8 cellular contexts compared by ENCODE assay signal in the genomic region with DNA sequence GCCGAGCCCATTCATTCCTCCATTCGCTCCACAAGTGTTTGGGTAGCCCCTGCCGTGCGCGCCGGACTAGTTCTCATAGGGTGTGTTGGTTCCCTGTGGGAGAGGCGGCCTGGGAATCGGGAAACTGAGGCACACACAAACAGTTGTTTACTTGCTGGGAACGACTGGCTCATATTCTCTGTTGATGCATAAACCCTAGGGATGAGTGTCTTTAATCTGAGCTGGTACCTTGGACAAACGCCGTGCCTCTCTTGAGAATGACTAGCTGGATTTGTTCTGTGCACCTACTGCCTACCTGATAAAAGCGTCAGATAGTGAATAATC. TPM values are rescaled to one million over a fixed set of nuclear protein-coding genes. Genes with fewer than 3 reads are reported as not detected.
A peak's percentile ranks its signal among the peaks of the same experiment; 100 is the strongest.
DNase-seq lines count a peak whose midpoint lies in the region; ATAC-seq, FAIRE-seq and TF ChIP-seq lines count a peak whose summit lies in the region.

No MANE protein-coding gene starts in this region.

- no peaks in the 10 kb centered on the region for H3K27me3 ChIP-seq in bronchial epithelial cell (ENCODE audit: control insufficient read depth, insufficient read depth, low read length)
- H3K27me3 ChIP-seq in thyroid gland = no peaks in the 10 kb centered on the region

- CTCF ChIA-PET in activated CD4-positive, alpha-beta T cell treated with anti-CD3 and anti-CD28 coated beads, Interleukin-2, amount 10 ng/mL, durations not matched to agents 7 days and 5 days (lab: Charles Lee) = interaction anchor here (0.8 to 3.8 kb wide), 8 partner anchors 8 to 134 kb away, joined by 3 to 13 read pairs (median 4); a partner anchor contains a TSS

- intact Hi-C loops in lower leg skin (cut with DNase I; ENCODE audit: low total_unique reads) (no loop called here), thyroid gland (cut with DNase I) (no loop called here)

- no peaks in the 10 kb centered on the region for H3K9me3 ChIP-seq in thyroid gland

- no peak for ATAC-seq in HG03342 (IDR thresholded peaks at IDR 0.05; ENCODE audit: unreplicated experiment)

- no peak for TF ChIP-seq CTCF in bronchial epithelial cell (IDR thresholded peaks at IDR 0.05; ENCODE audit: insufficient read depth, low read length, severe bottlenecking)
- no peak for TF ChIP-seq CTCF in lower leg skin (IDR thresholded peaks at IDR 0.05)
- no peak for TF ChIP-seq CTCF in thyroid gland (IDR thresholded peaks at IDR 0.05)

- DNase-seq in activated CD4-positive, alpha-beta T cell treated with anti-CD3 and anti-CD28 coated beads, Interleukin-2, amount 10 ng/mL, durations not matched to agents 7 days and 5 days = no peak
- no peak for DNase-seq in activated CD4-positive, alpha-beta T cell treated with anti-CD3 and anti-CD28 coated beads, Interleukin-2, amount 50 U/mL, for 4 hours
- DNase-seq in bronchial epithelial cell (ENCODE audit: low read depth) = no peak
- DNase-seq in lower leg skin (ENCODE audit: low spot score in 2 of 2) = peak in 1 of 2 donors; percentile 88
- no peak for DNase-seq in thyroid gland
- DNase-seq in UCSD-AML1 (lab: John Stamatoyannopoulos, UW; ENCODE audit: unreplicated experiment) = no peak
- DNase-seq in NCI-H748 treated with DMSO at 0.1 percent for 48 hours (lab: John Stamatoyannopoulos, UW) = no peak

- TF ChIP-seq POLR2A in lower leg skin (IDR thresholded peaks at IDR 0.05) = no peak
- no peak for TF ChIP-seq POLR2A in thyroid gland (IDR thresholded peaks at IDR 0.05)

- H3K4me1 ChIP-seq in thyroid gland = peaks cover 11 to 13% of the 10 kb centered on the region in 2 donors

- peak overlapping the region; percentile 78 for H3K4me3 Mint-ChIP-seq in activated CD4-positive, alpha-beta T cell treated with anti-CD3 and anti-CD28 coated beads, Interleukin-2, amount 10 ng/mL, durations not matched to agents 7 days and 5 days

- H3K36me3 ChIP-seq in bronchial epithelial cell (ENCODE audit: control insufficient read depth, insufficient read depth, low read length) (no peaks in the 10 kb centered on the region), thyroid gland (no peaks in the 10 kb centered on the region)

- peaks cover 2% of the 10 kb centered on the region for H3K36me3 Mint-ChIP-seq in activated CD4-positive, alpha-beta T cell treated with anti-CD3 and anti-CD28 coated beads, Interleukin-2, amount 10 ng/mL, durations not matched to agents 7 days and 5 days (ENCODE audit: low read depth)

- no peaks in the 10 kb centered on the region for H3K27me3 Mint-ChIP-seq in activated CD4-positive, alpha-beta T cell treated with anti-CD3 and anti-CD28 coated beads, Interleukin-2, amount 10 ng/mL, durations not matched to agents 7 days and 5 days

- no peaks in the 10 kb centered on the region for H3K9me3 Mint-ChIP-seq in activated CD4-positive, alpha-beta T cell treated with anti-CD3 and anti-CD28 coated beads, Interleukin-2, amount 10 ng/mL, durations not matched to agents 7 days and 5 days

- H3K4me1 Mint-ChIP-seq in activated CD4-positive, alpha-beta T cell treated with anti-CD3 and anti-CD28 coated beads, Interleukin-2, amount 10 ng/mL, durations not matched to agents 7 days and 5 days = peaks cover 28% of the 10 kb centered on the region

- POLR2A ChIA-PET in activated CD4-positive, alpha-beta T cell treated with anti-CD3 and anti-CD28 coated beads, Interleukin-2, amount 10 ng/mL, durations not matched to agents 7 days and 5 days (lab: Charles Lee) = interaction anchor here (1.3 to 1.6 kb wide), 2 partner anchors 35 to 173 kb away, joined by 4 to 5 read pairs; a partner anchor contains a TSS

- no peak for FAIRE-seq in bronchial epithelial cell (lab: Jason Lieb, UNC)

- H3K4me3 ChIP-seq in bronchial epithelial cell (ENCODE audit: low read depth, low read length) (peak overlapping the region; percentile 54), lower leg skin (ENCODE audit: low read depth, poor library complexity, severe bottlenecking) (peak overlapping the region; percentile 58), thyroid gland (replicated peaks in 1 of 3) (peak overlapping the region in 2 of 3 donors; percentile 66 to 71)

- 37 to 45% methylated on average over 12 of the region's 12 CpGs for WGBS in lower leg skin, 2 donors
- WGBS in thyroid gland, 2 donors = 54 to 55% methylated on average over 5 to 10 of the region's 12 CpGs

- peak overlapping the region in 1 of 3 donors; percentile 80 for H3K27ac ChIP-seq in thyroid gland

- H3K27ac Mint-ChIP-seq in activated CD4-positive, alpha-beta T cell treated with anti-CD3 and anti-CD28 coated beads, Interleukin-2, amount 10 ng/mL, durations not matched to agents 7 days and 5 days = peak overlapping the region; percentile 89

RNA-seq across cellular contexts. Expression of a gene that starts 0.7 kb away (rescaled TPM):
- total RNA-seq in activated CD4-positive, alpha-beta T cell treated with anti-CD3 and anti-CD28 coated beads, Interleukin-2, amount 10 ng/mL, durations not matched to agents 7 days and 5 days = 10 to 100 TPM; 28.5 to 31.2 TPM
- total RNA-seq in bronchial epithelial cell (11.1 and 26.5 TPM in 2 replicates), lower leg skin (10 to 100 TPM; 36.9 to 66.8 (median 48.6) TPM), thyroid gland (10 to 100 TPM in 3 of 4 donors, 1 to 10 TPM in 1; 9.5 to 21.9 (median 13.8) TPM)

RNA-seq across cellular contexts. Expression of a gene that starts 30.7 kb away (rescaled TPM):
- not detected for total RNA-seq in activated CD4-positive, alpha-beta T cell treated with anti-CD3 and anti-CD28 coated beads, Interleukin-2, amount 10 ng/mL, durations not matched to agents 7 days and 5 days
- not detected in 2 replicates for total RNA-seq in bronchial epithelial cell
- total RNA-seq in lower leg skin = 100 to 1,000 TPM in 1 of 4 donors, 10 to 100 TPM in 3; 75.9 to 131 (median 92.8) TPM
- total RNA-seq in thyroid gland = not detected

RNA-seq across cellular contexts. Expression of a gene that starts 34.3 kb away (rescaled TPM):
- total RNA-seq in activated CD4-positive, alpha-beta T cell treated with anti-CD3 and anti-CD28 coated beads, Interleukin-2, amount 10 ng/mL, durations not matched to agents 7 days and 5 days = 10 to 100 TPM; 44.5 to 44.7 TPM
- total RNA-seq in bronchial epithelial cell = 49.0 and 61.2 TPM in 2 replicates
- total RNA-seq in lower leg skin = 10 to 100 TPM; 55.2 to 62.2 (median 59.4) TPM
- total RNA-seq in thyroid gland = 100 to 1,000 TPM in 2 of 4 donors, 10 to 100 TPM in 2; 87.0 to 113 (median 101) TPM

Comparison
In these comparisons a context has a peak if more than half of its experiments do, and no peak if none do; other contexts are left out.
1. RNA of a gene that starts 30.7 kb away (total RNA-seq): 75.9 to 131 TPM in lower leg skin; not detected in activated CD4-positive, alpha-beta T cell treated with anti-CD3 and anti-CD28 coated beads, Interleukin-2, amount 10 ng/mL, durations not matched to agents 7 days and 5 days, not detected in bronchial epithelial cell and not detected in thyroid gland; every median in the first group is over 10 times any median in the second.
2. Peak in every context shown above with its lines, with median percentiles within 50 percentile points of each other: H3K4me3 ChIP-seq.